10 cellular contexts compared by ENCODE assay signal in genomic region chr19:1041835-1042685, GRCh38. TPM values are rescaled to one million over a fixed set of nuclear protein-coding genes. Genes with fewer than 3 reads are reported as not detected.
DNase-seq lines count a peak whose midpoint lies in the region; ATAC-seq and TF ChIP-seq lines count a peak whose summit lies in the region.
"Had no signal": no experiment of that assay in that cellular context is flagged by ENCODE, and none has a peak within 500 bp of the region (broad histone marks: within the 10 kb centered on the region; RNA-seq: fewer than 3 reads in every experiment).

No MANE protein-coding gene starts in this region.

- no peak for ATAC-seq in effector memory CD8-positive, alpha-beta T cell (replicated peaks)

- peak overlapping the region; percentile 80 for H3K4me2 ChIP-seq in osteoblast (ENCODE audit: insufficient read depth, low read length)

- H3K27me3 ChIP-seq in osteoblast (ENCODE audit: insufficient read depth, low read length) (no peaks in the 10 kb centered on the region), vagina (no peaks in the 10 kb centered on the region)

- peaks cover 71% of the 10 kb centered on the region for H3K36me3 Mint-ChIP-seq in effector memory CD8-positive, alpha-beta T cell (ENCODE audit: insufficient read depth)

- H3K27ac Mint-ChIP-seq in effector memory CD8-positive, alpha-beta T cell = no peak overlapping the region

- peaks cover 42% of the 10 kb centered on the region for H3K4me1 ChIP-seq in osteoblast (ENCODE audit: insufficient read depth, low read length)
- peaks cover 36% of the 10 kb centered on the region for H3K4me1 ChIP-seq in vagina

- H3K4me3 ChIP-seq in osteoblast (ENCODE audit: insufficient read depth, low read length) = peak overlapping the region; percentile 37
- peak overlapping the region in 1 of 2 donors; percentile 5 for H3K4me3 ChIP-seq in vagina

- intact Hi-C loops in vagina (cut with DNase I) = no loop called here

- H4K20me1 ChIP-seq in osteoblast (ENCODE audit: insufficient read depth, low read length) = peaks cover 21% of the 10 kb centered on the region

- H2AFZ ChIP-seq in osteoblast (ENCODE audit: low read length) = no peak overlapping the region

- H3K4me1 Mint-ChIP-seq in effector memory CD8-positive, alpha-beta T cell (ENCODE audit: low read depth in 2 of 2) = peaks cover 40 to 51% of the 10 kb centered on the region in 2 donors

- H3K79me2 ChIP-seq in osteoblast (ENCODE audit: insufficient read depth, low read length) = no peaks in the 10 kb centered on the region

- no peaks in the 10 kb centered on the region for H3K27me3 Mint-ChIP-seq in effector memory CD8-positive, alpha-beta T cell

- no peak overlapping the region for H3K27ac ChIP-seq in osteoblast (ENCODE audit: low read depth, low read length)
- no peak overlapping the region for H3K27ac ChIP-seq in vagina

- H3K9me3 ChIP-seq in osteoblast (ENCODE audit: low read depth, low read length) = no peaks in the 10 kb centered on the region
- H3K9me3 ChIP-seq in vagina = no peaks in the 10 kb centered on the region

- H3K4me3 Mint-ChIP-seq in effector memory CD8-positive, alpha-beta T cell = peak overlapping the region; percentile 92 to 96

- no peaks in the 10 kb centered on the region for H3K9me3 Mint-ChIP-seq in effector memory CD8-positive, alpha-beta T cell

- DNase-seq in DMS79 treated with DMSO at 0.1 percent for 48 hours (lab: John Stamatoyannopoulos, UW) = peak; percentile 51
- DNase-seq in DMS79 (lab: John Stamatoyannopoulos, UW) = no peak
- peak; percentile 69 for DNase-seq in NCI-H2171 treated with DMSO at 0.1 percent for 48 hours (lab: John Stamatoyannopoulos, UW)
- DNase-seq in effector memory CD8-positive, alpha-beta T cell = no peak
- no peak for DNase-seq in osteoblast (ENCODE audit: insufficient read length, low spot score, missing footprints)
- no peak for DNase-seq in occipital lobe (lab: John Stamatoyannopoulos, UW)
- no peak for DNase-seq in vagina (ENCODE audit: extremely low spot score in 2 of 2)
- DNase-seq in SIG-M5 treated with dmso at 0.1 percent for 504 hours (lab: John Stamatoyannopoulos, UW; ENCODE audit: unreplicated experiment) = no peak
- DNase-seq: NCI-H510A treated with DMSO at 0.1 percent for 48 hours had no signal

- TF ChIP-seq CTCF in osteoblast (IDR thresholded peaks at IDR 0.05; ENCODE audit: extremely low read depth, low read depth, low read length) (no peak), vagina (IDR thresholded peaks at IDR 0.05) (no peak)

- no peak for TF ChIP-seq POLR2A in vagina (IDR thresholded peaks at IDR 0.05)

- peaks cover 19% of the 10 kb centered on the region for H3K36me3 ChIP-seq in osteoblast (ENCODE audit: insufficient read depth, low read length)
- H3K36me3 ChIP-seq in vagina = peaks cover 0 to 5% of the 10 kb centered on the region in 2 donors

RNA-seq across cellular contexts. Expression of gene ABCA7, which starts 2.2 kb away (rescaled TPM):
- total RNA-seq in osteoblast = 33.3 and 43.0 TPM in 2 replicates
- total RNA-seq in occipital lobe = 0.78 TPM
- total RNA-seq in vagina = 29.5 TPM

RNA-seq across cellular contexts. Expression of gene CNN2, which starts 15.7 kb away (rescaled TPM):
- total RNA-seq in osteoblast = 537 and 594 TPM in 2 replicates
- total RNA-seq in occipital lobe = 9.5 TPM
- 76.1 TPM for total RNA-seq in vagina

RNA-seq across cellular contexts. Expression of gene RNU6-2, which starts 20.7 kb away (rescaled TPM):
- not detected in 2 replicates for total RNA-seq in osteoblast
- not detected for total RNA-seq in occipital lobe
- total RNA-seq in vagina = not detected
- total RNA-seq: osteocyte had no signal

RNA-seq across cellular contexts. Expression of gene TMEM259, which starts 21.1 kb away (rescaled TPM):
- 74.0 and 84.0 TPM in 2 replicates for total RNA-seq in osteoblast
- total RNA-seq in occipital lobe = 33.8 TPM
- 130 TPM for total RNA-seq in vagina

RNA-seq across cellular contexts. Expression of gene ARHGAP45, which starts 24.9 kb away (rescaled TPM):
- total RNA-seq in osteoblast (0.59 and 0.72 TPM in 2 replicates), occipital lobe (1.7 TPM), vagina (36.8 TPM)

Comparison
In these comparisons a context has a peak if more than half of its experiments do, and no peak if none do; other contexts are left out.
1. DNase-seq: peak in DMS79 treated with DMSO at 0.1 percent for 48 hours (single experiment) and NCI-H2171 treated with DMSO at 0.1 percent for 48 hours (single experiment); none in DMS79 (single experiment), effector memory CD8-positive, alpha-beta T cell (0 of 3), osteoblast (single experiment), occipital lobe (single experiment), vagina (0 of 2) and SIG-M5 treated with dmso at 0.1 percent for 504 hours (single experiment).
2. RNA of gene ABCA7, which starts 2.2 kb away (total RNA-seq): 33.3 to 43.0 TPM in osteoblast and 29.5 TPM in vagina (single experiment); 0.78 TPM in occipital lobe (single experiment); every median in the first group is over 10 times any median in the second.